In genomic region chr16:85781685-85782370, GRCh38 we compare ENCODE assay signal across 14 cellular contexts. TPM values are rescaled to one million over a fixed set of nuclear protein-coding genes. Genes with fewer than 3 reads are reported as not detected.
A peak's percentile ranks its signal among the peaks of the same experiment; 100 is the strongest.
DNase-seq lines count a peak whose midpoint lies in the region; ATAC-seq, FAIRE-seq and TF ChIP-seq lines count a peak whose summit lies in the region.
"Had no signal": no experiment of that assay in that cellular context is flagged by ENCODE, and none has a peak within 500 bp of the region (broad histone marks: within the 10 kb centered on the region; RNA-seq: fewer than 3 reads in every experiment).

No MANE protein-coding gene starts in this region.

- H3K4me3 ChIP-seq in gastroesophageal sphincter (no peak overlapping the region), pancreas (no peak overlapping the region)
- H3K4me3 ChIP-seq in naive thymus-derived CD4-positive, alpha-beta T cell (ENCODE audit: low read length) = no peak overlapping the region

- H3K36me3 ChIP-seq in gastroesophageal sphincter (peaks cover 0 to 67% of the 10 kb centered on the region in 2 donors), pancreas (peaks cover 0 to 27% (median 10%) of the 10 kb centered on the region in 3 donors)
- peaks cover 7 to 84% (median 10%) of the 10 kb centered on the region in 3 experiments for H3K36me3 ChIP-seq in naive thymus-derived CD4-positive, alpha-beta T cell (ENCODE audit: control insufficient read depth in 2 of 3, insufficient read depth in 3 of 3, low read length in 3 of 3)

- peak; percentile 90 for ATAC-seq in gastroesophageal sphincter
- peak; percentile 84 to 97 (median 93) for ATAC-seq in pancreas
- no peak for ATAC-seq in GM19324 (IDR thresholded peaks at IDR 0.05; ENCODE audit: low FRiP score, unreplicated experiment)
- ATAC-seq in HG02623 (IDR thresholded peaks at IDR 0.05; ENCODE audit: unreplicated experiment) = no peak
- ATAC-seq in naive thymus-derived CD4-positive, alpha-beta T cell = no peak

- CTCF ChIA-PET in naive thymus-derived CD4-positive, alpha-beta T cell (lab: Charles Lee) = no interaction called here

- no peak for TF ChIP-seq CTCF in C4-2B (conservative IDR thresholded peaks at IDR 0.05)
- no peak for TF ChIP-seq CTCF in gastroesophageal sphincter (IDR thresholded peaks at IDR 0.05)
- no peak for TF ChIP-seq CTCF in pancreas (IDR thresholded peaks at IDR 0.05)

- H3K9me3 Mint-ChIP-seq in naive thymus-derived CD4-positive, alpha-beta T cell = peaks cover 0 to 1% (median 0%) of the 10 kb centered on the region in 11 donors

- peaks cover 0 to 23% (median 0%) of the 10 kb centered on the region in 3 donors for H3K4me1 ChIP-seq in gastroesophageal sphincter
- peaks cover 0 to 4% (median 0%) of the 10 kb centered on the region in 3 donors for H3K4me1 ChIP-seq in pancreas
- H3K4me1 ChIP-seq in naive thymus-derived CD4-positive, alpha-beta T cell (ENCODE audit: control insufficient read depth in 2 of 2, insufficient read depth in 2 of 2, low read length in 2 of 2) = no peaks in the 10 kb centered on the region

- peak overlapping the region in 4 of 9 donors; percentile 15 to 60 (median 49) for H3K27ac Mint-ChIP-seq in naive thymus-derived CD4-positive, alpha-beta T cell

- POLR2A ChIA-PET in naive thymus-derived CD4-positive, alpha-beta T cell (lab: Charles Lee) = no interaction called here

- H3K4me1 Mint-ChIP-seq in naive thymus-derived CD4-positive, alpha-beta T cell = peaks cover 0 to 12% (median 6%) of the 10 kb centered on the region in 7 donors

- WGBS in gastroesophageal sphincter (ENCODE audit: low coverage in 1 of 2), 2 donors = 40% methylated on average over 2 to 11 of the region's 16 CpGs
- 21 to 28% methylated on average over 16 of the region's 16 CpGs for WGBS in pancreas, 2 donors

- H3K4me3 Mint-ChIP-seq in naive thymus-derived CD4-positive, alpha-beta T cell = peak overlapping the region in 1 of 10 donors; percentile 5

- no peak for TF ChIP-seq EP300 in gastroesophageal sphincter (IDR thresholded peaks at IDR 0.05)

- H3K27me3 ChIP-seq in gastroesophageal sphincter = no peaks in the 10 kb centered on the region
- no peaks in the 10 kb centered on the region for H3K27me3 ChIP-seq in pancreas
- no peaks in the 10 kb centered on the region for H3K27me3 ChIP-seq in naive thymus-derived CD4-positive, alpha-beta T cell (ENCODE audit: control insufficient read depth in 2 of 2, insufficient read depth in 2 of 2, low read length in 2 of 2)

- DNase-seq in NCI-H446 treated with DMSO at 0.1 percent for 48 hours (lab: John Stamatoyannopoulos, UW) = peak; percentile 36
- DNase-seq in pancreas = peak; percentile 63 to 92 (median 84)
- no peak for DNase-seq in DMS153 (lab: John Stamatoyannopoulos, UW)
- no peak for DNase-seq in naive thymus-derived CD4-positive, alpha-beta T cell
- DNase-seq: activated effector memory CD4-positive, alpha-beta T cell treated with anti-CD3 and anti-CD28 coated beads, Interleukin-2, amount 50 U/mL, for 16 hours; NCI-H748 treated with DMSO at 0.1 percent for 48 hours had no signal

- no peak for TF ChIP-seq POLR2A in gastroesophageal sphincter (IDR thresholded peaks at IDR 0.05)

- intact Hi-C loops in pancreas (cut with DNase I) = no loop called here
- intact Hi-C loops in naive thymus-derived CD4-positive, alpha-beta T cell (cut with micrococcal nuclease) = no loop called here

- FAIRE-seq in pancreas (lab: Jason Lieb, UNC) = no peak
- FAIRE-seq: D721Med, HTR-8/SVneo, TTC549 had no signal

- peaks cover 7 to 54% (median 19%) of the 10 kb centered on the region in 5 donors for H3K36me3 Mint-ChIP-seq in naive thymus-derived CD4-positive, alpha-beta T cell

- peak overlapping the region; percentile 13 for H3K27ac ChIP-seq in C4-2B
- H3K27ac ChIP-seq in gastroesophageal sphincter = peak overlapping the region in 3 of 4 donors; percentile 52 to 71 (median 55)
- H3K27ac ChIP-seq in pancreas = no peak overlapping the region
- no peak overlapping the region for H3K27ac ChIP-seq in naive thymus-derived CD4-positive, alpha-beta T cell (ENCODE audit: low read depth, low read length)

- H3K27me3 Mint-ChIP-seq in naive thymus-derived CD4-positive, alpha-beta T cell = no peaks in the 10 kb centered on the region

- H3K9me3 ChIP-seq in gastroesophageal sphincter = no peaks in the 10 kb centered on the region
- no peaks in the 10 kb centered on the region for H3K9me3 ChIP-seq in pancreas
- no peaks in the 10 kb centered on the region for H3K9me3 ChIP-seq in naive thymus-derived CD4-positive, alpha-beta T cell (ENCODE audit: control insufficient read depth in 2 of 3, low read length in 3 of 3)

RNA-seq across cellular contexts. Expression of gene EMC8, which starts 17.5 kb away (rescaled TPM):
- total RNA-seq in gastroesophageal sphincter = 10 to 100 TPM; 23.4 to 32.5 (median 26.8) TPM
- 10 to 100 TPM in 3 of 6 donors, 1 to 10 TPM in 3; 6.8 to 13.6 (median 9.7) TPM for total RNA-seq in pancreas
- 10 to 100 TPM in 1 of 2 donors, 1 to 10 TPM in 1; 9.5 to 14.2 TPM for polyA plus RNA-seq in pancreas
- total RNA-seq in naive thymus-derived CD4-positive, alpha-beta T cell = 10 to 100 TPM; 22.4 to 31.8 (median 28.7) TPM
- polyA plus RNA-seq in naive thymus-derived CD4-positive, alpha-beta T cell = 10 to 100 TPM; 24.8 to 26.1 TPM

RNA-seq across cellular contexts. Expression of gene COX4I1, which starts 17.7 kb away (rescaled TPM):
- total RNA-seq in gastroesophageal sphincter (100 to 1,000 TPM; 465 to 597 (median 507) TPM), pancreas (100 to 1,000 TPM; 198 to 270 (median 257) TPM)
- polyA plus RNA-seq in pancreas = 100 to 1,000 TPM; 428 to 510 TPM
- total RNA-seq in naive thymus-derived CD4-positive, alpha-beta T cell = 100 to 1,000 TPM; 479 to 692 (median 661) TPM
- 1,000 to 10,000 TPM; 1,296 to 1,303 TPM for polyA plus RNA-seq in naive thymus-derived CD4-positive, alpha-beta T cell

RNA-seq across cellular contexts. Expression of gene C16orf74, which starts 30.9 kb away (rescaled TPM):
- total RNA-seq in gastroesophageal sphincter (1 to 10 TPM in 1 of 4 donors, under 1 TPM in 2, not detected in 1; 0.52 to 1.9 (median 0.94) TPM), pancreas (under 1 TPM; 0.37 to 0.87 (median 0.61) TPM)
- 1 to 10 TPM in 1 of 2 donors, under 1 TPM in 1; 0.84 to 1.3 TPM for polyA plus RNA-seq in pancreas
- 10 to 100 TPM in 3 of 5 experiments, 1 to 10 TPM in 1, under 1 TPM in 1; 0.99 to 19.8 (median 11.7) TPM for total RNA-seq in naive thymus-derived CD4-positive, alpha-beta T cell
- polyA plus RNA-seq in naive thymus-derived CD4-positive, alpha-beta T cell = 10 to 100 TPM; 13.1 to 16.0 TPM
- polyA plus RNA-seq: neural cell had no signal

Comparison
In these comparisons a context has a peak if more than half of its experiments do, and no peak if none do; other contexts are left out.
1. H3K27ac ChIP-seq: peak in C4-2B (single experiment) and gastroesophageal sphincter (3 of 4); none in pancreas (0 of 4) and naive thymus-derived CD4-positive, alpha-beta T cell (single experiment).
2. DNase-seq: peak in NCI-H446 treated with DMSO at 0.1 percent for 48 hours (single experiment) and pancreas (6 of 6); none in DMS153 (single experiment) and naive thymus-derived CD4-positive, alpha-beta T cell (0 of 9).
3. ATAC-seq: peak in gastroesophageal sphincter (single experiment) and pancreas (4 of 4); none in GM19324 (single experiment), HG02623 (single experiment) and naive thymus-derived CD4-positive, alpha-beta T cell (single experiment).